11 cellular contexts compared by ENCODE assay signal in genomic region chr4:141643557-141643956, GRCh38.
A peak's percentile ranks its signal among the peaks of the same experiment; 100 is the strongest.
DNase-seq lines count a peak whose midpoint lies in the region; ATAC-seq and TF ChIP-seq lines count a peak whose summit lies in the region.
"Had no signal": no experiment of that assay in that cellular context is flagged by ENCODE, and none has a peak within 500 bp of the region (broad histone marks: within the 10 kb centered on the region; RNA-seq: fewer than 3 reads in every experiment).

No MANE protein-coding gene starts in this region.

- H3K4me3 ChIP-seq in WERI-Rb-1 (ENCODE audit: low read depth, low read length): no peak overlapping the region
- H3K4me3 ChIP-seq: ovary had no signal

- no peaks in the 10 kb centered on the region for H3K36me3 ChIP-seq in WERI-Rb-1
- H3K36me3 ChIP-seq: ovary had no signal

- no peak for TF ChIP-seq CTCF in WERI-Rb-1 (IDR thresholded peaks at IDR 0.05; ENCODE audit: low read depth, low read length)

- no peaks in the 10 kb centered on the region for H3K27me3 ChIP-seq in WERI-Rb-1 (ENCODE audit: insufficient read depth, low read depth, severe bottlenecking)
- H3K27me3 ChIP-seq: ovary had no signal

- ATAC-seq in GM19452 (IDR thresholded peaks at IDR 0.05; ENCODE audit: unreplicated experiment) (peak; percentile 62), HG03354 (IDR thresholded peaks at IDR 0.05; ENCODE audit: poor library complexity, severe bottlenecking, unreplicated experiment) (peak; percentile 70), HG03025 (IDR thresholded peaks at IDR 0.05; ENCODE audit: low FRiP score, unreplicated experiment) (no peak)

- H3K27ac ChIP-seq in epithelial cell of prostate (peak overlapping the region; percentile 74), WERI-Rb-1 (no peak overlapping the region)
- H3K27ac ChIP-seq: ovary had no signal

- H3K9me3 ChIP-seq in WERI-Rb-1 (ENCODE audit: severe bottlenecking): no peaks in the 10 kb centered on the region
- H3K9me3 ChIP-seq: ovary had no signal

- DNase-seq in ACHN: peak; percentile 74
- peak; percentile 84 for DNase-seq in epithelial cell of prostate (ENCODE audit: low read depth, low spot score)
- DNase-seq in NCI-H2227 (lab: John Stamatoyannopoulos, UW; ENCODE audit: unreplicated experiment): no peak
- DNase-seq in cortex of kidney (lab: John Stamatoyannopoulos, UW): no peak
- no peak for DNase-seq in WERI-Rb-1
- DNase-seq: Calu3, NCI-H2107, ovary had no signal

- in situ Hi-C loops in ACHN (cut with HindIII; ENCODE audit: low pct_ligation_motif_present, low pct_unique_long_range_greater_than_20kb, low sequenced_read_pairs): no loop called here

Comparison
In these comparisons a context has a peak if more than half of its experiments do, and no peak if none do; other contexts are left out.
1. DNase-seq: peak in ACHN (single experiment) and epithelial cell of prostate (single experiment); none in NCI-H2227 (single experiment), cortex of kidney (single experiment) and WERI-Rb-1 (single experiment).